In the genomic region with DNA sequence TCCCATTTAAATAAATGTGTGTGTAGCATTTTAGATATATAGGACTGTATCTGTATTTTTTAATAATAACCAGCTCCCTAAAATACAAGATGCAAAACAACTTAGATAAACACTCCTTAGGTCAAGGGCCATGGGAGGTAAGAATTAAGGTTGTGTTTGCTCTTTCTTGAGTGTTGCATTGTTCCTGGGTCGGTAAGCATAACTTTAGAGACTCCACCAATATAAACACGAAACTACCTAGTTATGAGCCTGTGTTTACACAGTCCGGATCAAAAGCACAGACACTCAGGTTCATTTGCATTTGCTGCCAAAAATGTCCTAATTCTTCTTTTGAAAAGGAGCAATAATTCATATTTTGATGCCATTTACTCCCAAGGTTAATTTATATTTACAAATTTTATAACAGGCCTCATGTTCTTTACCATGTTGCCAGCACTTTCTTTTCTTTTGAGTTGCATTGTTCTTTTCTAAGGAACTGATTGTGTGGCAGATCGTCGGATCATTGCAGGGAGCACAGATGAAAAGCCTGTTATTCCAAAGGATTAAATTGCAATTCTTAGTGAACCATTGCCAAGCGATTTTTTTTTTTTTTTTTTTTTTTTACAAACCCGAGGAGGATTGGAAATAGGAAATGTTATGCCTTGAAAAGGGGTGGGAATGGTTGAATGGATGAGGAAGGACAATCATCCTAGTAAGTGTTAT, we compare ENCODE assay signal across 17 cellular contexts. TPM values are rescaled to one million over a fixed set of nuclear protein-coding genes. Genes with fewer than 3 reads are reported as not detected.
DNase-seq lines count a peak whose midpoint lies in the region; ATAC-seq and TF ChIP-seq lines count a peak whose summit lies in the region.
"Had no signal": no experiment of that assay in that cellular context is flagged by ENCODE, and none has a peak within 500 bp of the region (broad histone marks: within the 10 kb centered on the region; RNA-seq: fewer than 3 reads in every experiment).

No MANE protein-coding gene starts in this region.

- no peaks in the 10 kb centered on the region for H3K27me3 ChIP-seq in upper lobe of left lung
- H3K27me3 ChIP-seq: ascending aorta had no signal

- no peak overlapping the region for H3K4me3 ChIP-seq in upper lobe of left lung
- H3K4me3 ChIP-seq: A549, ascending aorta, lung, skin epidermis had no signal

- H3K36me3 ChIP-seq in upper lobe of left lung = no peaks in the 10 kb centered on the region
- H3K36me3 ChIP-seq: ascending aorta had no signal

- ATAC-seq in left lobe of liver (peak; percentile 25), upper lobe of left lung (ENCODE audit: low FRiP score in 2 of 2) (peak in 1 of 2 donors; percentile 45)
- ATAC-seq: A549; activated CD8-positive, alpha-beta T cell treated with anti-CD3 and anti-CD28 coated beads for 36 hours had no signal

- WGBS in upper lobe of left lung, 2 donors = 50 to 51% methylated on average over 7 of the region's 7 CpGs

- no peak for TF ChIP-seq EP300 in upper lobe of left lung (IDR thresholded peaks at IDR 0.05)

- TF ChIP-seq POLR2A in upper lobe of left lung (IDR thresholded peaks at IDR 0.05) = no peak

- peaks cover 3 to 12% (median 9%) of the 10 kb centered on the region in 4 donors for H3K4me1 ChIP-seq in upper lobe of left lung
- H3K4me1 ChIP-seq: A549, ascending aorta had no signal

- H3K9me3 ChIP-seq in upper lobe of left lung = no peaks in the 10 kb centered on the region
- H3K9me3 ChIP-seq: A549, ascending aorta had no signal

- DNase-seq in NCI-H2196 treated with DMSO at 0.1 percent for 48 hours (lab: John Stamatoyannopoulos, UW; ENCODE audit: unreplicated experiment) (peak; percentile 14), NCI-H2196 (lab: John Stamatoyannopoulos, UW; ENCODE audit: unreplicated experiment) (no peak), NCI-H2227 (lab: John Stamatoyannopoulos, UW; ENCODE audit: unreplicated experiment) (peak; percentile 7), left lobe of liver (ENCODE audit: low spot score) (no peak), upper lobe of left lung (no peak), NAMALWA (ENCODE audit: low spot score) (no peak), OCI-M2 (lab: John Stamatoyannopoulos, UW; ENCODE audit: unreplicated experiment) (no peak), hypothalamus (lab: John Stamatoyannopoulos, UW) (no peak)
- DNase-seq: activated CD8-positive, alpha-beta T cell treated with anti-CD3 and anti-CD28 coated beads for 36 hours; activated effector memory CD4-positive, alpha-beta T cell treated with anti-CD3 and anti-CD28 coated beads, Interleukin-2, amount 50 U/mL, for 16 hours; CD8-positive, alpha-beta memory T cell; H9; NK-92 treated with Interleukin-12 subunit alpha and Interleukin-12 subunit beta, amount 100 ng/mL, for 24 hours had no signal

- TF ChIP-seq CTCF in upper lobe of left lung (IDR thresholded peaks at IDR 0.05) = no peak

- peak overlapping the region in 3 of 4 donors; percentile 22 to 59 (median 25) for H3K27ac ChIP-seq in upper lobe of left lung
- H3K27ac ChIP-seq: A549, ascending aorta, skin epidermis had no signal

RNA-seq across cellular contexts. Expression of a gene that starts 45.8 kb away (rescaled TPM):
- total RNA-seq in left lobe of liver (4.4 TPM), upper lobe of left lung (100 to 1,000 TPM in 1 of 6 donors, 10 to 100 TPM in 5; 27.4 to 240 (median 46.6) TPM)

Comparison
In these comparisons a context has a peak if more than half of its experiments do, and no peak if none do; other contexts are left out.
1. DNase-seq: peak in NCI-H2196 treated with DMSO at 0.1 percent for 48 hours (single experiment) and NCI-H2227 (single experiment); none in NCI-H2196 (single experiment), left lobe of liver (single experiment), upper lobe of left lung (0 of 2), NAMALWA (single experiment), OCI-M2 (single experiment) and hypothalamus (0 of 51).